In genomic region chr1:113434081-113434873, GRCh38 we compare ENCODE assay signal across 2 cellular contexts.
TF ChIP-seq lines count a peak whose summit lies in the region.

No MANE protein-coding gene starts in this region.

TF ChIP-seq in IMR-90, 13 proteins besides CTCF, POLR2A, EP300 and RAD21:
- TF ChIP-seq BHLHE40 (IDR thresholded peaks at IDR 0.05; ENCODE audit: low read depth, low read length) (no peak), CHD1 (IDR thresholded peaks at IDR 0.05; ENCODE audit: low read depth, low read length) (no peak), SMC3 (IDR thresholded peaks at IDR 0.05; ENCODE audit: low read depth, low read length) (no peak)

TF ChIP-seq in H1, 55 proteins besides CTCF, POLR2A, EP300 and RAD21:
- TF ChIP-seq RBBP5 (IDR thresholded peaks at IDR 0.05; ENCODE audit: borderline replicate concordance, low read depth, low read length), result no peak
- TF ChIP-seq CEBPB (IDR thresholded peaks at IDR 0.05; ENCODE audit: low read depth, low read length), result no peak
- no peak for TF ChIP-seq TBP (IDR thresholded peaks at IDR 0.05; ENCODE audit: low read depth, low read length)
- TF ChIP-seq MAX (IDR thresholded peaks at IDR 0.05), result no peak
- no peak for TF ChIP-seq CHD1 (IDR thresholded peaks at IDR 0.05; ENCODE audit: low read depth, low read length)
- no peak for TF ChIP-seq TAF1 (IDR thresholded peaks at IDR 0.05; ENCODE audit: low read depth, low read length)
